ENCODE assay signal across 8 cellular contexts in the genomic region with DNA sequence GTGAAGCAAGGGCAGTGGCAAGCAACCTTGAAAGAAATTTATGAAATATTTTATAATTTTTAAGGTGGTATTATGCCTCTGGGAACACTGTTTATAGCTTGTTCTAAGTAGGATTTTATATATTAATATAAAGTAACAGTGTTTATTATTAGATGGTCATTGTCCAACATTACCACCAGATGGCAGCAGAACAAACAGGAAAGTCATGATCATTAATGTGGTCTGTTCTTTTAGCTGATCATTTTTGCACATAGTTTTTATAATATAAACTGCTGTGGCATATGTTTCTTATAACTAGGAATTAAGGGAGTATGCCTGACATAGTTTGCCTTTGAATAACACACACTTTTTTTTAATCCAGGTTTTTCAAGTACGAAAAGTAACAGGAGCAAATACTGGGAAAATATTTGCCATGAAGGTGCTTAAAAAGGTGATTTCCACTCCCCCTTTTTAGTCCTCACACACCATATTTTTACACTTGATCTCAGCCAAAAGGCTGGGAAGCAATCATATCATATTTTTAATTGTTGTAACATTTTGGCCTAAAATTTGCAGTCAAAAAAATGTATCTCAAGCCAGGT. TPM values are rescaled to one million over a fixed set of nuclear protein-coding genes. Genes with fewer than 3 reads are reported as not detected.
DNase-seq lines count a peak whose midpoint lies in the region; ATAC-seq and TF ChIP-seq lines count a peak whose summit lies in the region.

No MANE protein-coding gene starts in this region.

- TF ChIP-seq CTCF in CD14-positive monocyte (IDR thresholded peaks at IDR 0.05): peak; percentile 77
- TF ChIP-seq CTCF in GM20000 (IDR thresholded peaks at IDR 0.05; ENCODE audit: extremely low read depth, missing control alignments): peak; percentile 29
- TF ChIP-seq CTCF in mammary epithelial cell (conservative IDR thresholded peaks at IDR 0.05 in 1 of 2, IDR thresholded peaks at IDR 0.05 in 1 of 2; ENCODE audit: extremely low read depth in 1 of 2, insufficient read depth in 1 of 2, low read depth in 1 of 2, low read length in 2 of 2): peak; percentile 60 to 61
- TF ChIP-seq CTCF in liver (IDR thresholded peaks at IDR 0.05; ENCODE audit: low read depth, low read length, missing input control): peak; percentile 57

- dilution Hi-C loops in mammary epithelial cell (cut with HindIII; ENCODE audit: low sequenced_read_pairs): no loop called here

- H2AFZ ChIP-seq in mammary epithelial cell (ENCODE audit: low read depth, low read length): no peak overlapping the region

- H3K4me1 ChIP-seq in mammary epithelial cell (ENCODE audit: insufficient read depth, low read length): no peaks in the 10 kb centered on the region
- no peaks in the 10 kb centered on the region for H3K4me1 ChIP-seq in liver (ENCODE audit: control insufficient read depth in 4 of 4, insufficient read depth in 4 of 4, low read length in 3 of 4)

- H3K4me2 ChIP-seq in mammary epithelial cell (ENCODE audit: insufficient read depth, low read depth, low read length): no peak overlapping the region

- H3K4me1 Mint-ChIP-seq in CD14-positive monocyte: peaks cover 1% of the 10 kb centered on the region
- H3K4me1 Mint-ChIP-seq in activated T-cell treated with anti-CD3 and anti-CD28 coated beads, Interleukin-2, amount 50 U/mL, for 24 hours (ENCODE audit: low read depth): peaks cover 3% of the 10 kb centered on the region

- peaks cover 10% of the 10 kb centered on the region for H3K36me3 ChIP-seq in mammary epithelial cell (ENCODE audit: insufficient read depth, low read length)
- peaks cover 4 to 29% (median 25%) of the 10 kb centered on the region in 4 donors for H3K36me3 ChIP-seq in liver (ENCODE audit: control insufficient read depth in 4 of 4, insufficient read depth in 3 of 4, low read depth in 1 of 4, low read length in 3 of 4)

- no peak for DNase-seq in CD14-positive monocyte (ENCODE audit: low spot score)
- DNase-seq in GM20000 (ENCODE audit: low spot score): peak; percentile 63
- DNase-seq in NCI-H524 (lab: John Stamatoyannopoulos, UW): peak; percentile 16 to 54
- DNase-seq in mammary epithelial cell: peak; percentile 24
- no peak for DNase-seq in activated T-cell treated with anti-CD3 and anti-CD28 coated beads, Interleukin-2, amount 50 U/mL, for 24 hours
- DNase-seq in activated gamma-delta T cell (lab: John Stamatoyannopoulos, UW): no peak

- no peak for ATAC-seq in HG03025 (IDR thresholded peaks at IDR 0.05; ENCODE audit: low FRiP score, unreplicated experiment)

- H3K27me3 ChIP-seq in mammary epithelial cell (ENCODE audit: insufficient read depth, low read length) (no peaks in the 10 kb centered on the region), liver (ENCODE audit: control insufficient read depth in 4 of 4, insufficient read depth in 4 of 4, low read length in 3 of 4) (no peaks in the 10 kb centered on the region)

- H3K9me3 ChIP-seq in mammary epithelial cell (replicated peaks; ENCODE audit: insufficient read depth, low read length) (no peaks in the 10 kb centered on the region), liver (ENCODE audit: control insufficient read depth in 4 of 4, low read length in 3 of 4) (no peaks in the 10 kb centered on the region)

- CTCF ChIA-PET in mammary epithelial cell (lab: Charles Lee; ENCODE audit: low non-redundant PET): interaction anchor here (0.6 kb wide), 1 partner anchor 528 kb away, joined by 7 read pairs; no protein-coding TSS in a partner anchor

- in situ Hi-C loops in mammary epithelial cell (cut with MboI; ENCODE audit: low sequenced_read_pairs in 2 of 2): loop anchor here (10.0 to 25.0 kb wide), 2 partner anchors 120 to 148 kb away; no protein-coding TSS in a partner anchor

- no peak overlapping the region for H3K27ac ChIP-seq in mammary epithelial cell (ENCODE audit: insufficient read depth, low read depth, low read length)
- no peak overlapping the region for H3K27ac ChIP-seq in liver (ENCODE audit: low read depth in 1 of 2, low read length in 2 of 2)

- H3K79me2 ChIP-seq in mammary epithelial cell (ENCODE audit: insufficient read depth, low read length): peaks cover 3% of the 10 kb centered on the region

- H3K9me3 Mint-ChIP-seq in CD14-positive monocyte: peaks cover 0 to 1% (median 0%) of the 10 kb centered on the region in 7 donors
- H3K9me3 Mint-ChIP-seq in activated T-cell treated with anti-CD3 and anti-CD28 coated beads, Interleukin-2, amount 50 U/mL, for 24 hours: no peaks in the 10 kb centered on the region

- no peaks in the 10 kb centered on the region for H3K27me3 Mint-ChIP-seq in CD14-positive monocyte (ENCODE audit: low read depth in 3 of 3)
- H3K27me3 Mint-ChIP-seq in activated T-cell treated with anti-CD3 and anti-CD28 coated beads, Interleukin-2, amount 50 U/mL, for 24 hours: no peaks in the 10 kb centered on the region

- 88% methylated on average over 1 of the region's 1 CpG for WGBS in mammary epithelial cell (ENCODE audit: low coverage, missing lambda C conversion rate)
- 95% methylated on average over 1 of the region's 1 CpG for WGBS in liver

- H3K36me3 Mint-ChIP-seq in CD14-positive monocyte: peaks cover 56 to 80% of the 10 kb centered on the region in 2 donors
- H3K36me3 Mint-ChIP-seq in activated T-cell treated with anti-CD3 and anti-CD28 coated beads, Interleukin-2, amount 50 U/mL, for 24 hours (ENCODE audit: low read depth): peaks cover 81% of the 10 kb centered on the region

- no peak overlapping the region for H3K4me3 Mint-ChIP-seq in CD14-positive monocyte
- H3K4me3 Mint-ChIP-seq in activated T-cell treated with anti-CD3 and anti-CD28 coated beads, Interleukin-2, amount 50 U/mL, for 24 hours: no peak overlapping the region

- H3K4me3 ChIP-seq in mammary epithelial cell (replicated peaks in 1 of 3; ENCODE audit: insufficient read depth in 1 of 3, low read depth in 2 of 3, low read length in 3 of 3) (no peak overlapping the region), liver (ENCODE audit: low read depth in 1 of 3, low read length in 3 of 3) (no peak overlapping the region)

- no peak overlapping the region for H3K9ac ChIP-seq in mammary epithelial cell (ENCODE audit: insufficient read depth, low read length)
- H3K9ac ChIP-seq in liver (ENCODE audit: low read depth in 1 of 2, low read length in 2 of 2): no peak overlapping the region

- peak; percentile 68 to 76 for TF ChIP-seq RAD21 in liver (IDR thresholded peaks at IDR 0.05)

- H4K20me1 ChIP-seq in mammary epithelial cell (ENCODE audit: insufficient read depth, low read length): no peaks in the 10 kb centered on the region

- intact Hi-C loops in CD14-positive monocyte (cut with micrococcal nuclease): loop anchor here (5.0 to 10.0 kb wide), 2 partner anchors 120 to 123 kb away; no protein-coding TSS in a partner anchor
- intact Hi-C loops in mammary epithelial cell (cut with micrococcal nuclease): loop anchor here (5.0 kb wide), 1 partner anchor 123 kb away; no protein-coding TSS in a partner anchor

- BruUV-seq in mammary epithelial cell (replicated peaks; lab: Mats Ljungman, UMichigan): no TSS peak

- no peak overlapping the region for H3K27ac Mint-ChIP-seq in CD14-positive monocyte
- H3K27ac Mint-ChIP-seq in activated T-cell treated with anti-CD3 and anti-CD28 coated beads, Interleukin-2, amount 50 U/mL, for 24 hours: no peak overlapping the region

TF ChIP-seq in liver, 16 proteins besides CTCF, POLR2A, EP300 and RAD21 (continues in another document):
- TF ChIP-seq GABPA (IDR thresholded peaks at IDR 0.05 in 1 of 2, conservative IDR thresholded peaks at IDR 0.05 in 1 of 2) (no peak), YY1 (IDR thresholded peaks at IDR 0.05) (no peak), JUND (IDR thresholded peaks at IDR 0.05) (no peak), FOXA1 (IDR thresholded peaks at IDR 0.05) (no peak), REST (IDR thresholded peaks at IDR 0.05) (no peak), RXRA (IDR thresholded peaks at IDR 0.05) (no peak)
- TF ChIP-seq, protein P1, sequence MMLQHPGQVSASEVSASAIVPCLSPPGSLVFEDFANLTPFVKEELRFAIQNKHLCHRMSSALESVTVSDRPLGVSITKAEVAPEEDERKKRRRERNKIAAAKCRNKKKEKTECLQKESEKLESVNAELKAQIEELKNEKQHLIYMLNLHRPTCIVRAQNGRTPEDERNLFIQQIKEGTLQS (IDR thresholded peaks at IDR 0.05): no peak

RNA-seq across cellular contexts. Expression of gene RPS6KB1, which starts 21.4 kb away (rescaled TPM):
- polyA plus RNA-seq in CD14-positive monocyte: 10 to 100 TPM; 15.8 to 15.9 TPM
- total RNA-seq in mammary epithelial cell: 10 to 100 TPM; 16.8 to 28.5 TPM
- 8.2 TPM for polyA plus RNA-seq in mammary epithelial cell
- 12.8 TPM for polyA minus RNA-seq in mammary epithelial cell
- 10 to 100 TPM; 17.2 to 22.1 TPM for total RNA-seq in liver
- polyA plus RNA-seq in liver: 10 to 100 TPM in 1 of 2 donors, 1 to 10 TPM in 1; 5.6 to 13.4 TPM

RNA-seq across cellular contexts. Expression of gene TUBD1, which starts 21.6 kb away (rescaled TPM):
- polyA plus RNA-seq in CD14-positive monocyte (1 to 10 TPM; 2.9 to 7.3 TPM), mammary epithelial cell (4.1 TPM), liver (1 to 10 TPM; 2.1 to 3.5 TPM)
- total RNA-seq in mammary epithelial cell (1 to 10 TPM; 4.1 to 5.8 TPM), liver (10 to 100 TPM in 1 of 2 donors, 1 to 10 TPM in 1; 8.5 to 12.7 TPM)
- not detected for polyA minus RNA-seq in mammary epithelial cell

RNA-seq across cellular contexts. Expression of gene RNFT1, which starts 50.2 kb away (rescaled TPM):
- 10 to 100 TPM; 55.2 to 59.7 TPM for polyA plus RNA-seq in CD14-positive monocyte
- total RNA-seq in mammary epithelial cell: 10 to 100 TPM; 15.3 to 17.3 TPM
- polyA plus RNA-seq in mammary epithelial cell: 12.7 TPM
- polyA minus RNA-seq in mammary epithelial cell: 0.41 TPM
- 10 to 100 TPM; 20.1 to 33.5 TPM for total RNA-seq in liver
- 10 to 100 TPM; 17.3 to 20.6 TPM for polyA plus RNA-seq in liver

Comparison
In these comparisons a context has a peak if more than half of its experiments do, and no peak if none do; other contexts are left out.
1. DNase-seq: peak in GM20000 (single experiment), NCI-H524 (2 of 2) and mammary epithelial cell (single experiment); none in CD14-positive monocyte (single experiment), activated T-cell treated with anti-CD3 and anti-CD28 coated beads, Interleukin-2, amount 50 U/mL, for 24 hours (single experiment) and activated gamma-delta T cell (single experiment).
2. Peak in every context shown above with its lines, with median percentiles within 50 percentile points of each other: CTCF ChIP-seq.